Comparison of ENCODE assay signal across 4 cellular contexts in genomic region chr11:57605031-57605430, GRCh38. TPM values are rescaled to one million over a fixed set of nuclear protein-coding genes. Genes with fewer than 3 reads are reported as not detected.
"Had no signal": no experiment of that assay in that cellular context is flagged by ENCODE, and none has a peak within 500 bp of the region (broad histone marks: within the 10 kb centered on the region; RNA-seq: fewer than 3 reads in every experiment).

No MANE protein-coding gene starts in this region.

RNA-seq across cellular contexts. Expression of gene SERPING1, which starts 7.5 kb away (rescaled TPM):
- total RNA-seq: activated T-cell treated with anti-CD3 and anti-CD28 coated beads, Interleukin-2, amount 50 U/mL, for 72 hours had no signal

RNA-seq across cellular contexts. Expression of gene YPEL4, which starts 44.7 kb away (rescaled TPM):
- total RNA-seq: chondrocyte, dermis blood vessel endothelial cell, foreskin keratinocyte had no signal
- polyA plus RNA-seq: foreskin keratinocyte had no signal
